ENCODE assay signal across 17 cellular contexts in genomic region chr1:30599721-30600120, GRCh38.
DNase-seq lines count a peak whose midpoint lies in the region; ATAC-seq and TF ChIP-seq lines count a peak whose summit lies in the region.
"Had no signal": no experiment of that assay in that cellular context is flagged by ENCODE, and none has a peak within 500 bp of the region (broad histone marks: within the 10 kb centered on the region; RNA-seq: fewer than 3 reads in every experiment).

No MANE protein-coding gene starts in this region.

- H3K9me3 ChIP-seq in esophagus muscularis mucosa (no peaks in the 10 kb centered on the region), lung (ENCODE audit: control insufficient read depth in 2 of 2, insufficient read depth in 1 of 2, low read length in 1 of 2) (peaks cover 0 to 3% of the 10 kb centered on the region in 2 donors)
- H3K9me3 ChIP-seq: A549 had no signal

- WGBS in esophagus muscularis mucosa = 30% methylated on average over 3 of the region's 5 CpGs
- 84 to 87% methylated on average over 5 of the region's 5 CpGs for WGBS in lung, 2 donors

- ATAC-seq in lung (ENCODE audit: insufficient read depth, low FRiP score) = no peak
- ATAC-seq in GM21737 (IDR thresholded peaks at IDR 0.05; ENCODE audit: unreplicated experiment) = no peak
- ATAC-seq: A549, GM23338 had no signal

- peaks cover 0 to 43% (median 0%) of the 10 kb centered on the region in 4 donors for H3K27me3 ChIP-seq in esophagus muscularis mucosa
- H3K27me3 ChIP-seq in lung (ENCODE audit: control insufficient read depth, insufficient read depth) = peaks cover 6% of the 10 kb centered on the region

- peak; percentile 24 for DNase-seq in AG10803 (ENCODE audit: low read depth)
- DNase-seq in GM03348 (ENCODE audit: low spot score) = peak; percentile 28
- DNase-seq in esophagus muscularis mucosa (ENCODE audit: extremely low spot score) = peak; percentile 89
- peak; percentile 20 for DNase-seq in lung (ENCODE audit: low spot score)
- DNase-seq in AML-193 (lab: John Stamatoyannopoulos, UW) = no peak
- no peak for DNase-seq in HUDEP-2 (lab: John Stamatoyannopoulos, UW; ENCODE audit: unreplicated experiment in 76 of 76)
- DNase-seq in NCI-H82 (lab: John Stamatoyannopoulos, UW) = no peak
- DNase-seq: COR-L47, DMS53, KG1, NCI-H1436, NCI-H2029 treated with DMSO at 0.1 percent for 48 hours, NCI-H524 treated with DMSO at 0.1 percent for 48 hours, SHP77 treated with DMSO at 0.1 percent for 48 hours had no signal

- TF ChIP-seq EP300 in esophagus muscularis mucosa (IDR thresholded peaks at IDR 0.05) = no peak

- intact Hi-C loops in esophagus muscularis mucosa (cut with DNase I) = no loop called here

- TF ChIP-seq CTCF in AG10803 (conservative IDR thresholded peaks at IDR 0.05; ENCODE audit: low read length) (no peak), esophagus muscularis mucosa (IDR thresholded peaks at IDR 0.05) (no peak), lung (IDR thresholded peaks at IDR 0.05; ENCODE audit: control extremely low read depth, extremely low read depth) (no peak)

- no peak overlapping the region for H3K27ac ChIP-seq in esophagus muscularis mucosa (replicated peaks in 1 of 4)
- no peak overlapping the region for H3K27ac ChIP-seq in lung (ENCODE audit: low read depth in 1 of 2, low read length in 1 of 2)
- H3K27ac ChIP-seq: A549 had no signal

- H3K4me1 ChIP-seq in esophagus muscularis mucosa (no peaks in the 10 kb centered on the region), lung (ENCODE audit: control insufficient read depth in 2 of 2, insufficient read depth in 2 of 2, low read length in 2 of 2) (no peaks in the 10 kb centered on the region)
- H3K4me1 ChIP-seq: A549 had no signal

- no peak for TF ChIP-seq POLR2A in esophagus muscularis mucosa (IDR thresholded peaks at IDR 0.05; ENCODE audit: low read depth)

- no peaks in the 10 kb centered on the region for H3K36me3 ChIP-seq in esophagus muscularis mucosa
- no peaks in the 10 kb centered on the region for H3K36me3 ChIP-seq in lung (ENCODE audit: control insufficient read depth in 2 of 2, insufficient read depth in 2 of 2, low read length in 2 of 2)

- no peak overlapping the region for H3K4me3 ChIP-seq in AG10803 (ENCODE audit: low read length)
- H3K4me3 ChIP-seq in esophagus muscularis mucosa = no peak overlapping the region
- H3K4me3 ChIP-seq in lung = no peak overlapping the region
- H3K4me3 ChIP-seq: A549, GM23338 had no signal

Comparison
In these comparisons a context has a peak if more than half of its experiments do, and no peak if none do; other contexts are left out.
1. DNase-seq: peak in AG10803 (single experiment), GM03348 (single experiment), esophagus muscularis mucosa (single experiment) and lung (single experiment); none in AML-193 (0 of 2), HUDEP-2 (0 of 76) and NCI-H82 (single experiment).